Comparison of ENCODE assay signal across 22 cellular contexts in the genomic region with DNA sequence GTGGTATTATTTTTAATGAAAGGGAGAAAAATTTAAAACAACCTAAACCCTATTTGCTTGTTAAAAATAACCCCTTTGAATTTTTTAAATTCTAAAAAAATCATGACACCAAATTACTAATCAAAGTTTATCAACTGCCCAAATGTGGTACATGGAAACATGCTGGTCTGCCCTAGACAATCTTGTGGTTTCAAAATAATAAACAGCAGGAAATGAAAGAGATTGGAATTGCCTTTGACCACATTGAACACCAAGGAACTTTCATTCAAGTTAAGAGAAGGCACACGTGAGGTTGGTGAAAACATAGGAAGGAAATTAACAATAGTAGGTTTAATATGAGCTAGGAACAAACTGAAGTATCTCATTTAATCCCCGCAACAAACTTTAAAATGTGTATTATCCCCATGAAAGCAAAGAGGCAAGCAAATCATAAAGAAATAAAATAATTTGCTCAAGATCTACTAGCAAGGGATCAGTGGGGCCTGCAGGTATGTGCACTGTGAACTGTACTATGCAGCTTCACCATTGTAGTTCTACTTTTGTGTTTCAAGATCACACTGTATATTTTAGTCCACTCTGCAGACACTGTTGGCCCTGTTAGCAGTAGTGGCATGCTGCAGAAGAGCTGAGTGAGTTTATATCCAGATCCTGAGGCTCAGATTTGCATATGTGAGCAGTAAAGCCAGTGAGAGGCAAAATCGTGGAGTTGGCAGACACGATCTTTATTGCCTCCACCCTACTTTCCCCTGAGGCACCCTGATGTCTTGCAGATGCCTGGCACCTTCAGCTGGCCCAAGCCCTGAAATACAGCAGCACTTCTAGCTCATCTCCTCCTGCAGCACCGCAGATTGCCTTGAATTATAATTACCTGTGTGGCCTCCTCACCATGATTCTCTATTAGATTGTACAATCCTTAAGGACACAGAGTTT.
DNase-seq lines count a peak whose midpoint lies in the region; TF ChIP-seq lines count a peak whose summit lies in the region.
"Had no signal": no experiment of that assay in that cellular context is flagged by ENCODE, and none has a peak within 500 bp of the region (broad histone marks: within the 10 kb centered on the region; RNA-seq: fewer than 3 reads in every experiment).

No MANE protein-coding gene starts in this region.

- H3K4me1 ChIP-seq in fibroblast of lung (ENCODE audit: control insufficient read depth, extremely low read depth, insufficient read depth, low read length) = no peaks in the 10 kb centered on the region
- H3K4me1 ChIP-seq in colonic mucosa = no peaks in the 10 kb centered on the region
- no peaks in the 10 kb centered on the region for H3K4me1 ChIP-seq in BE2C
- H3K4me1 ChIP-seq: left lung had no signal

- peak; percentile 25 for DNase-seq in H4 (ENCODE audit: low spot score)
- peak; percentile 91 for DNase-seq in NCI-H526 treated with DMSO at 0.1 percent for 48 hours (lab: John Stamatoyannopoulos, UW)
- peak; percentile 26 to 69 for DNase-seq in fibroblast of lung (ENCODE audit: low read depth in 2 of 2)
- peak; percentile 7 for DNase-seq in renal cortical epithelial cell (ENCODE audit: low read depth)
- no peak for DNase-seq in NCI-H1105 treated with DMSO at 0.1 percent for 48 hours (lab: John Stamatoyannopoulos, UW)
- no peak for DNase-seq in colonic mucosa
- no peak for DNase-seq in BE2C
- DNase-seq: activated CD4-positive, alpha-beta T cell treated with anti-CD3 and anti-CD28 coated beads, Interleukin-2, amount 50 U/mL, for 1 hour; activated naive CD4-positive, alpha-beta T cell treated with anti-CD3 and anti-CD28 coated beads for 36 hours; amygdala; GM23248; heart right ventricle; Karpas-422; left lung; midbrain; NCI-H1092; NCI-H187 treated with DMSO at 0.1 percent for 48 hours; NCI-H774; stimulated activated CD4-positive, alpha-beta T cell treated with anti-CD3 and anti-CD28 coated beads, Interleukin-4, amount 100 ng/mL, for 4 hours; stimulated activated naive CD8-positive, alpha-beta T cell treated with anti-CD3 and anti-CD28 coated beads, Interleukin-15, Interleukin-2, amounts not matched to agents 100 U/mL and 50 U/mL, for 24 hours; T1000 had no signal

- no peaks in the 10 kb centered on the region for H3K27me3 ChIP-seq in fibroblast of lung (ENCODE audit: control insufficient read depth, insufficient read depth, low read length)
- H3K27me3 ChIP-seq in colonic mucosa = no peaks in the 10 kb centered on the region
- no peaks in the 10 kb centered on the region for H3K27me3 ChIP-seq in BE2C
- H3K27me3 ChIP-seq: heart right ventricle, left lung had no signal

- H2AFZ ChIP-seq in fibroblast of lung (ENCODE audit: low read length) = no peak overlapping the region
- H2AFZ ChIP-seq: GM23248 had no signal

- H3K9ac ChIP-seq in fibroblast of lung (ENCODE audit: insufficient read depth, low read length) (no peak overlapping the region), colonic mucosa (ENCODE audit: low read depth in 2 of 2, low read length in 2 of 2) (no peak overlapping the region)
- H3K9ac ChIP-seq: GM23248 had no signal

- H3K36me3 ChIP-seq in fibroblast of lung (ENCODE audit: control insufficient read depth, insufficient read depth, low read length) (no peaks in the 10 kb centered on the region), colonic mucosa (no peaks in the 10 kb centered on the region), BE2C (no peaks in the 10 kb centered on the region)
- H3K36me3 ChIP-seq: heart right ventricle, left lung, thoracic aorta had no signal

- no peak overlapping the region for H3K4me2 ChIP-seq in fibroblast of lung (ENCODE audit: extremely low read depth, insufficient read depth, low read length)

- no peak overlapping the region for H3K27ac ChIP-seq in fibroblast of lung (ENCODE audit: insufficient read depth, low read length)
- no peak overlapping the region for H3K27ac ChIP-seq in colonic mucosa
- H3K27ac ChIP-seq: GM23248, left lung, thoracic aorta had no signal

- TF ChIP-seq CTCF in fibroblast of lung (conservative IDR thresholded peaks at IDR 0.05 in 1 of 2, IDR thresholded peaks at IDR 0.05 in 1 of 2; ENCODE audit: low read depth in 1 of 2, low read length in 2 of 2) (no peak), colonic mucosa (IDR thresholded peaks at IDR 0.05) (no peak), BE2C (IDR thresholded peaks at IDR 0.05; ENCODE audit: low read depth, low read length) (no peak)

- intact Hi-C loops in colonic mucosa (cut with DNase I) = no loop called here

- no peaks in the 10 kb centered on the region for H3K79me2 ChIP-seq in fibroblast of lung (ENCODE audit: control insufficient read depth, insufficient read depth, low read length)

- H3K9me3 ChIP-seq in fibroblast of lung (ENCODE audit: control insufficient read depth, insufficient read depth, low read depth, low read length) (no peaks in the 10 kb centered on the region), colonic mucosa (no peaks in the 10 kb centered on the region), BE2C (no peaks in the 10 kb centered on the region)
- H3K9me3 ChIP-seq: heart right ventricle, left lung, thoracic aorta had no signal

- no peaks in the 10 kb centered on the region for H4K20me1 ChIP-seq in fibroblast of lung (ENCODE audit: control insufficient read depth, extremely low read depth, insufficient read depth, low read length)

- no peak overlapping the region for H3K4me3 ChIP-seq in fibroblast of lung (replicated peaks in 1 of 4; ENCODE audit: control extremely low read depth in 1 of 4, insufficient read depth in 1 of 4, low read depth in 3 of 4, low read length in 4 of 4)
- H3K4me3 ChIP-seq in colonic mucosa = no peak overlapping the region
- H3K4me3 ChIP-seq in BE2C (ENCODE audit: low read depth, low read length) = no peak overlapping the region
- H3K4me3 ChIP-seq: GM23248, heart right ventricle, left lung, thoracic aorta had no signal

Comparison
In these comparisons a context has a peak if more than half of its experiments do, and no peak if none do; other contexts are left out.
1. DNase-seq: peak in H4 (single experiment), NCI-H526 treated with DMSO at 0.1 percent for 48 hours (single experiment), fibroblast of lung (2 of 2) and renal cortical epithelial cell (single experiment); none in NCI-H1105 treated with DMSO at 0.1 percent for 48 hours (single experiment), colonic mucosa (single experiment) and BE2C (single experiment).